In the genomic region with DNA sequence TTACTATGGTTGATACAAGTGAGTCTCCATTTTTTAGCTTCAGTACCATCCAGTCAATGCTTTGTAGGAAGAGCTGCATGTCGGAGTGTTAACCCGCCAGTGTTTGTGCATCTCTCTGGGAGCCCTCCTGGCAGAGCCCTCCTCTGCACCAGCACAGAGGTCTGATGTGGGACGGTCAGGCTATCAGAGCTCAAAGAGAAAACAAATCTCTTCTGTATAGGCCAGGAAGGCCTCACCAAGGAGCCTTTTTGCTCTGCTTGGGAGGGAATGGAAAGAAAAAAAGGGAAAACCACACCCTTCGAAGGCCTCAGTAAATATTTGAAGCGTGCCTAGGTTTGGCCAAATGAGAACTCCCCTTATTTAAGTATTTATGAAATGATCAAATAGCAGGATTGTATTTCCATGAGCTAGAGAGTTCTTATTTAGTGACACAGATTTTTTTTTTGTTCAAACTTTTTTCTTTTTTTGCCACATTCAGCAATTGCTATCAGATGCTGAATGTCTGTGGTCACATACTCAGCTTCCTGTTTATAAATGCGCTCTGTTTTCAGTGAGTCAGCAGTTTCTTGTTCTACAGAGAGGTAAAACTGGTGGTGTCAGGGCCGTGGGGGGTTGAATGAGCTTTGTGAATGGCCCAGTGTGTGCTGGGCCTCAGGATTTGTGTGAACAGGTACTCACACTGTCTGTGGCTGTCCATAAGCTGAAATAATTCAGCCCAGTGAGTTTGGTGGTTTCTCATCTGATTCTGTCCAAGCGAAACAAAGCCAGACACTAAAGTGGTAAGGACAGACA, we compare ENCODE assay signal across 8 cellular contexts.
A peak's percentile ranks its signal among the peaks of the same experiment; 100 is the strongest.
DNase-seq lines count a peak whose midpoint lies in the region; ATAC-seq and TF ChIP-seq lines count a peak whose summit lies in the region.

No MANE protein-coding gene starts in this region.

- H3K4me1 Mint-ChIP-seq in activated T-helper 17 cell treated with anti-CD3 and anti-CD28 coated beads, Interleukin-2, amount 50 U/mL, for 72 hours = peaks cover 4% of the 10 kb centered on the region

- no peak for TF ChIP-seq CTCF in foreskin keratinocyte (conservative IDR thresholded peaks at IDR 0.05)

- H3K27ac ChIP-seq in foreskin keratinocyte = peak overlapping the region; percentile 50

- H3K9me3 Mint-ChIP-seq in activated T-helper 17 cell treated with anti-CD3 and anti-CD28 coated beads, Interleukin-2, amount 50 U/mL, for 72 hours = no peaks in the 10 kb centered on the region

- peak overlapping the region; percentile 85 for H3K27ac Mint-ChIP-seq in activated T-helper 17 cell treated with anti-CD3 and anti-CD28 coated beads, Interleukin-2, amount 50 U/mL, for 72 hours

- DNase-seq in GM04503 (ENCODE audit: low read depth) (peak; percentile 97), NOMO-1 treated with dmso at 0.1 percent for 144 hours (lab: John Stamatoyannopoulos, UW; ENCODE audit: unreplicated experiment) (peak; percentile 51), foreskin keratinocyte (peak; percentile 82 to 92), pulmonary artery endothelial cell (ENCODE audit: low read depth, low spot score) (peak; percentile 15), NCI-H1105 (lab: John Stamatoyannopoulos, UW) (no peak)

- H3K4me1 ChIP-seq in foreskin keratinocyte = peaks cover 29% of the 10 kb centered on the region

- ATAC-seq in HG02588 (IDR thresholded peaks at IDR 0.05; ENCODE audit: unreplicated experiment) = peak; percentile 68
- ATAC-seq in activated T-helper 17 cell treated with anti-CD3 and anti-CD28 coated beads, Interleukin-2, amount 50 U/mL, for 72 hours (replicated peaks) = peak; percentile 98
- ATAC-seq in foreskin keratinocyte = peak; percentile 67
- ATAC-seq in GM21423 (IDR thresholded peaks at IDR 0.05; ENCODE audit: unreplicated experiment) = no peak

- H3K27me3 Mint-ChIP-seq in activated T-helper 17 cell treated with anti-CD3 and anti-CD28 coated beads, Interleukin-2, amount 50 U/mL, for 72 hours = no peaks in the 10 kb centered on the region

- H3K4me3 Mint-ChIP-seq in activated T-helper 17 cell treated with anti-CD3 and anti-CD28 coated beads, Interleukin-2, amount 50 U/mL, for 72 hours = peak overlapping the region; percentile 68

- H3K27me3 ChIP-seq in foreskin keratinocyte = no peaks in the 10 kb centered on the region

- no peaks in the 10 kb centered on the region for H3K36me3 Mint-ChIP-seq in activated T-helper 17 cell treated with anti-CD3 and anti-CD28 coated beads, Interleukin-2, amount 50 U/mL, for 72 hours (ENCODE audit: low read depth)
